In the genomic region with DNA sequence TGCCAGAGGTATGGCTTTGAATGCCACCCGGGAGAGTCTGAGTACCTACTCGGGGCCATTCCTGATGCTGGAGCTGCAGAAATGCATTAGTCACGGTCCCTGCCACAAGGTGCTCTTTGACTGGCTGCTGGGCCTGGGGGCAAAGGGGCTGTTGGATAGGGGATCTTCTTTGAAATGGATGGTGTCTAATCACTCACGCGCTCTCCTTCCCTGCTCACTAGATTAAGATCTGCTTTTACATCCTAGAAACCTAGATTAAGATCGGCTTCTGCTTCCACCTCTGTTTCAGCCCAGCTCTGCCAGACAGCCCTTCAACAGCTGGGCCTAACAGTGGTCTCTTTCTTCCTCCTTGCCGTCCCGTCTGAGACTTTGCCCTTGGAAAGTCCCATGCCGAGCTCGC, we compare ENCODE assay signal across 25 cellular contexts. TPM values are rescaled to one million over a fixed set of nuclear protein-coding genes. Genes with fewer than 3 reads are reported as not detected.
"Had no signal": no experiment of that assay in that cellular context is flagged by ENCODE, and none has a peak within 500 bp of the region (broad histone marks: within the 10 kb centered on the region; RNA-seq: fewer than 3 reads in every experiment).

No MANE protein-coding gene starts in this region.

- H3K9me3 Mint-ChIP-seq: dendritic cell treated with granulocyte-macrophage colony-stimulating factor and Interleukin-4, amounts not matched to agents 40 ng/mL and 50 ng/mL, for 4 days; effector memory CD8-positive, alpha-beta T cell; natural killer cell; neural progenitor cell; stimulated activated memory B cell treated with anti-CD40 and anti-IgM and Interleukin-4, amounts not matched to agents 10 μg/mL and 1 μg/mL and 100 μg/mL, for 72 hours; stimulated activated naive CD8-positive, alpha-beta T cell treated with anti-CD3 and anti-CD28 coated beads, Interleukin-15, Interleukin-2, amounts not matched to agents 100 ng/mL and 50 ng/mL, for 24 hours had no signal

- H3K36me3 Mint-ChIP-seq: natural killer cell; neural progenitor cell; stimulated activated memory B cell treated with anti-CD40 and anti-IgM and Interleukin-4, amounts not matched to agents 10 μg/mL and 1 μg/mL and 100 μg/mL, for 72 hours had no signal

- H3K27me3 ChIP-seq: pancreas, right lobe of liver had no signal

- H3K9me3 ChIP-seq: esophagus squamous epithelium, pancreas, psoas muscle, right lobe of liver, tibial artery had no signal

- H3K4me3 Mint-ChIP-seq: dendritic cell treated with granulocyte-macrophage colony-stimulating factor and Interleukin-4, amounts not matched to agents 40 ng/mL and 50 ng/mL, for 4 days; effector memory CD8-positive, alpha-beta T cell; natural killer cell; stimulated activated memory B cell treated with anti-CD40 and anti-IgM and Interleukin-4, amounts not matched to agents 10 μg/mL and 1 μg/mL and 100 μg/mL, for 72 hours; stimulated activated naive CD8-positive, alpha-beta T cell treated with anti-CD3 and anti-CD28 coated beads, Interleukin-15, Interleukin-2, amounts not matched to agents 100 ng/mL and 50 ng/mL, for 24 hours had no signal

- DNase-seq: effector memory CD8-positive, alpha-beta T cell; esophagus squamous epithelium; foreskin fibroblast; left colon; natural killer cell; nucleus accumbens; psoas muscle; retina; right lobe of liver; stimulated activated CD4-positive, alpha-beta T cell treated with anti-CD3 and anti-CD28 coated beads, Interleukin-15, amount 100 ng/mL, for 24 hours; stimulated activated CD4-positive, alpha-beta T cell treated with anti-CD3 and anti-CD28 coated beads, Interleukin-1b, Interleukin-23, amount 100 ng/mL, for 48 hours; stimulated activated CD4-positive, alpha-beta T cell treated with anti-CD3 and anti-CD28 coated beads, Interleukin-4, amount 100 ng/mL, for 24 hours; tibial artery had no signal

- ATAC-seq: effector memory CD8-positive, alpha-beta T cell; left colon; natural killer cell; pancreas; psoas muscle; right lobe of liver; stimulated activated memory B cell treated with anti-CD40 and anti-IgM and Interleukin-4, amounts not matched to agents 10 μg/mL and 1 μg/mL and 100 μg/mL, for 72 hours had no signal

- H3K27ac ChIP-seq: esophagus squamous epithelium, hepatocyte, neural progenitor cell, pancreas, psoas muscle, right lobe of liver, tibial artery had no signal

- H3K4me3 ChIP-seq: esophagus squamous epithelium, hepatocyte, neural progenitor cell, pancreas, psoas muscle, right lobe of liver, tibial artery had no signal

- H3K27ac Mint-ChIP-seq: dendritic cell treated with granulocyte-macrophage colony-stimulating factor and Interleukin-4, amounts not matched to agents 40 ng/mL and 50 ng/mL, for 4 days; effector memory CD8-positive, alpha-beta T cell; natural killer cell; neural progenitor cell; stimulated activated memory B cell treated with anti-CD40 and anti-IgM and Interleukin-4, amounts not matched to agents 10 μg/mL and 1 μg/mL and 100 μg/mL, for 72 hours; stimulated activated naive CD8-positive, alpha-beta T cell treated with anti-CD3 and anti-CD28 coated beads, Interleukin-15, Interleukin-2, amounts not matched to agents 100 ng/mL and 50 ng/mL, for 24 hours had no signal

- H3K4me1 ChIP-seq: esophagus squamous epithelium, pancreas, psoas muscle, right lobe of liver, tibial artery had no signal

- H3K36me3 ChIP-seq: esophagus squamous epithelium, neural progenitor cell, pancreas, right lobe of liver, tibial artery had no signal

RNA-seq across cellular contexts. Expression of gene PAX2, which starts 57.2 kb away (rescaled TPM):
- total RNA-seq: esophagus squamous epithelium, hepatocyte, left colon, liver, lung microvascular endothelial cell, mucosa of gallbladder, myocyte, natural killer cell, psoas muscle, temporal lobe, urinary bladder had no signal
